Comparison of ENCODE assay signal across 23 cellular contexts in the genomic region with DNA sequence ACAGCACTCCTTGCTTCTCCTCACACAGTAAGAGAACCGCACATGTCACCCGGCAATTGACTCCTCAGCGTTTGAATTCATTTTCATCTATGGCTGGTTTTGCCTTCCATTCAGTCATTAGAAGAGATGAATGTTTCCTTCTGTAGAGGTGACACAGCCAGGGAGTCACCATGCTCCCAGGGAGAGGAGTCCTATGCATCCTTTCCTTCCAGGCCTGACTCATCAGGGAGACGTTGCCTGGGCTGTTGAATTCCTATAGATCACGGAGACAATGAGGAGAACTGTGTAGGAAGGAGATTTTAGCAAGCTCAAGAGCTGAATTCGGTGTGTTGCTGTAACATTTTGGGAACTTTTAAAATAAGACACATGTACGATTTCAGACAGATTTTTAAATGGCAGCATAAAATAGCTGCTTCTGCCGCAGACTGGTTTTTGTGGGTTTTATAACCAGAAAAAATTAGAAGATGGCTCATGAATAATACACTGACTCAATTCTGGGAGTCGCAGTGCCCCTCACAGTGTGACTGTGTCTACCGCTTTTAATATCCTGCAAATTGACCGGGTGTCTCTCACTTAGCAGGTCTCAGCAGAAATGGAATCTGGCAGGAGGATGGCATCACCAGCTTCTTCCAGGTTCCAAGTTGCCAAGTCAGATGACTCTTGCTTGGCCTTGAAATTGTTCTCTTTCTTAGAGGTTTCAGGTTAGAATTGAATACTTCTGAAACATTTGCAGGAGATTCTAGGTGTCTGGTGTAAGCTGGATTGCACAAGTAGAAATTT. TPM values are rescaled to one million over a fixed set of nuclear protein-coding genes. Genes with fewer than 3 reads are reported as not detected.
DNase-seq lines count a peak whose midpoint lies in the region; ATAC-seq, FAIRE-seq and TF ChIP-seq lines count a peak whose summit lies in the region.
"Had no signal": no experiment of that assay in that cellular context is flagged by ENCODE, and none has a peak within 500 bp of the region (broad histone marks: within the 10 kb centered on the region; RNA-seq: fewer than 3 reads in every experiment).

No MANE protein-coding gene starts in this region.

- no peak overlapping the region for H3K27ac ChIP-seq in keratinocyte (ENCODE audit: control insufficient read depth, insufficient read depth, low read length)
- H3K27ac ChIP-seq: HL-60, SJSA1, upper lobe of left lung had no signal

- H3K9me3 ChIP-seq in keratinocyte (ENCODE audit: control insufficient read depth, low read depth, low read length): no peaks in the 10 kb centered on the region
- H3K9me3 ChIP-seq: esophagus muscularis mucosa, SJSA1, upper lobe of left lung had no signal

- H3K79me2 ChIP-seq in keratinocyte (ENCODE audit: control insufficient read depth, insufficient read depth, low read length): no peaks in the 10 kb centered on the region

- ATAC-seq in activated naive CD8-positive, alpha-beta T cell treated with anti-CD3 and anti-CD28 coated beads, Interleukin-2, amount 50 U/mL, for 24 hours: no peak
- no peak for ATAC-seq in HG03025 (IDR thresholded peaks at IDR 0.05; ENCODE audit: low FRiP score, unreplicated experiment)
- ATAC-seq: left colon, WTC11 had no signal

- peak; percentile 9 for FAIRE-seq in keratinocyte (lab: Jason Lieb, UNC)

- H3K4me3 ChIP-seq in astrocyte of the spinal cord (ENCODE audit: low read depth, low read length): no peak overlapping the region
- H3K4me3 ChIP-seq in keratinocyte (ENCODE audit: control insufficient read depth in 2 of 3, extremely low read depth in 1 of 3, insufficient read depth in 2 of 3, low read depth in 1 of 3, low read length in 3 of 3): no peak overlapping the region
- H3K4me3 ChIP-seq: esophagus muscularis mucosa, SJSA1, upper lobe of left lung had no signal

- peaks cover 59% of the 10 kb centered on the region for H3K4me1 Mint-ChIP-seq in HFFc6 (ENCODE audit: low read depth)
- H3K4me1 Mint-ChIP-seq in activated naive CD8-positive, alpha-beta T cell treated with anti-CD3 and anti-CD28 coated beads, Interleukin-2, amount 50 U/mL, for 24 hours: peaks cover 4% of the 10 kb centered on the region

- peak overlapping the region; percentile 76 for H3K4me3 Mint-ChIP-seq in HFFc6
- no peak overlapping the region for H3K4me3 Mint-ChIP-seq in activated naive CD8-positive, alpha-beta T cell treated with anti-CD3 and anti-CD28 coated beads, Interleukin-2, amount 50 U/mL, for 24 hours
- H3K4me3 Mint-ChIP-seq: mesothelial cell of epicardium, nephron, WTC11 had no signal

- dilution Hi-C loops in keratinocyte (cut with MboI; ENCODE audit: extremely low pct_ligation_motif_present, low sequenced_read_pairs): no loop called here

- H3K36me3 ChIP-seq in keratinocyte (ENCODE audit: control insufficient read depth in 2 of 2, extremely low read depth in 1 of 2, insufficient read depth in 2 of 2, low read length in 2 of 2): no peaks in the 10 kb centered on the region
- H3K36me3 ChIP-seq: esophagus muscularis mucosa, SJSA1, upper lobe of left lung had no signal

- no peak overlapping the region for H3K9ac ChIP-seq in keratinocyte (ENCODE audit: control insufficient read depth, extremely low read depth, insufficient read depth, low read length)

- H3K27me3 ChIP-seq in keratinocyte (ENCODE audit: control insufficient read depth, extremely low read depth, insufficient read depth, low read length): no peaks in the 10 kb centered on the region
- H3K27me3 ChIP-seq: esophagus muscularis mucosa, SJSA1, upper lobe of left lung had no signal

- H3K4me2 ChIP-seq in keratinocyte (ENCODE audit: control insufficient read depth, extremely low read depth, insufficient read depth, low read depth, low read length): no peak overlapping the region

- H3K9me1 ChIP-seq in keratinocyte (ENCODE audit: control insufficient read depth, extremely low read depth, insufficient read depth, low read length): no peaks in the 10 kb centered on the region

- no peaks in the 10 kb centered on the region for H3K9me3 Mint-ChIP-seq in HFFc6
- H3K9me3 Mint-ChIP-seq in activated naive CD8-positive, alpha-beta T cell treated with anti-CD3 and anti-CD28 coated beads, Interleukin-2, amount 50 U/mL, for 24 hours: no peaks in the 10 kb centered on the region
- H3K9me3 Mint-ChIP-seq: mesothelial cell of epicardium, WTC11 had no signal

- H3K36me3 Mint-ChIP-seq in HFFc6 (ENCODE audit: low read depth): no peaks in the 10 kb centered on the region
- no peaks in the 10 kb centered on the region for H3K36me3 Mint-ChIP-seq in activated naive CD8-positive, alpha-beta T cell treated with anti-CD3 and anti-CD28 coated beads, Interleukin-2, amount 50 U/mL, for 24 hours (ENCODE audit: low read depth)
- H3K36me3 Mint-ChIP-seq: mesothelial cell of epicardium, WTC11 had no signal

- no peaks in the 10 kb centered on the region; the same call in 1 of the 2 replicates for H3K27me3 Mint-ChIP-seq in HFFc6 (ENCODE audit: insufficient read depth)
- H3K27me3 Mint-ChIP-seq in activated naive CD8-positive, alpha-beta T cell treated with anti-CD3 and anti-CD28 coated beads, Interleukin-2, amount 50 U/mL, for 24 hours: no peaks in the 10 kb centered on the region

- no peak overlapping the region for H2AFZ ChIP-seq in keratinocyte (ENCODE audit: control insufficient read depth, low read length)

- peaks cover 5% of the 10 kb centered on the region for H3K4me1 ChIP-seq in keratinocyte (ENCODE audit: control insufficient read depth, extremely low read depth, insufficient read depth, low read length)
- H3K4me1 ChIP-seq: upper lobe of left lung had no signal

- TF ChIP-seq CTCF in HFFc6 (IDR thresholded peaks at IDR 0.05) (no peak), astrocyte of the spinal cord (IDR thresholded peaks at IDR 0.05; ENCODE audit: low read depth, low read length) (no peak), keratinocyte (optimal IDR thresholded peaks at IDR 0.05 in 1 of 3, IDR thresholded peaks at IDR 0.05 in 1 of 3, conservative IDR thresholded peaks at IDR 0.05 in 1 of 3; ENCODE audit: extremely low read depth in 1 of 3, insufficient read depth in 2 of 3, low read length in 3 of 3) (no peak)

- DNase-seq in HFFc6 (peak; percentile 72), astrocyte of the spinal cord (ENCODE audit: low read depth, low spot score) (peak; percentile 33), keratinocyte (ENCODE audit: low read depth, low spot score) (no peak), COLO668 (lab: John Stamatoyannopoulos, UW; ENCODE audit: unreplicated experiment) (no peak)
- DNase-seq in activated naive CD8-positive, alpha-beta T cell treated with anti-CD3 and anti-CD28 coated beads, Interleukin-2, amount 50 U/mL, for 24 hours: no peak
- DNase-seq in effector CD8-positive, alpha-beta T cell (lab: John Stamatoyannopoulos, UW): no peak
- DNase-seq: activated CD4-positive, alpha-beta T cell treated with anti-CD3 and anti-CD28 coated beads, Interleukin-2, amount 50 U/mL, for 4 hours; activated gamma-delta T cell; central memory CD4-positive, alpha-beta T cell; effector CD4-positive, alpha-beta T cell; left colon; NCI-H774; OCI-M1; stimulated activated CD4-positive, alpha-beta T cell treated with anti-CD3 and anti-CD28 coated beads, Interleukin-4, amount 100 ng/mL, for 4 hours; upper lobe of left lung had no signal

- peak overlapping the region; percentile 85 for H3K27ac Mint-ChIP-seq in HFFc6
- H3K27ac Mint-ChIP-seq in activated naive CD8-positive, alpha-beta T cell treated with anti-CD3 and anti-CD28 coated beads, Interleukin-2, amount 50 U/mL, for 24 hours: no peak overlapping the region
- H3K27ac Mint-ChIP-seq: mesothelial cell of epicardium, nephron, progenitor cell of endocrine pancreas, WTC11 had no signal

- H4K20me1 ChIP-seq in keratinocyte (ENCODE audit: control insufficient read depth, extremely low read depth, insufficient read depth, low read length): no peaks in the 10 kb centered on the region

- in situ Hi-C loops in astrocyte of the spinal cord (cut with HindIII; ENCODE audit: low sequenced_read_pairs): no loop called here

RNA-seq across cellular contexts. Expression of gene CLMP, which starts 44.5 kb away (rescaled TPM):
- 100 to 1,000 TPM; 126 to 201 (median 138) TPM for total RNA-seq in HFFc6 (2021; fragmentation: NEBNext Ultra II Directional; extraction: Animal tissue kit (Norgen Biotek cat#: 25700))
- polyA plus RNA-seq in keratinocyte: 2.7 to 5.4 TPM (median 3.1 TPM) in 3 replicates
- polyA plus RNA-seq in keratinocyte (2011; ENCODE audit: low read depth): 7.0 TPM
- polyA plus RNA-seq in keratinocyte (2011; cell fraction: cytosol; rRNA removed): 1.7 and 2.8 TPM in 2 replicates
- polyA plus RNA-seq in keratinocyte (2011; cell fraction: nucleus; rRNA removed): 2.2 and 4.6 TPM in 2 replicates
- 1.8 and 2.8 TPM in 2 replicates for polyA plus RNA-seq in keratinocyte (2012; ENCODE audit: low replicate concordance)
- polyA minus RNA-seq in keratinocyte: 6.3 to 11.2 TPM (median 9.6 TPM) in 3 replicates
- polyA minus RNA-seq in keratinocyte (2011; cell fraction: cytosol; rRNA and poly(A)+ RNA removed): 2.5 TPM
- polyA minus RNA-seq in keratinocyte (2011; cell fraction: nucleus; rRNA and poly(A)+ RNA removed): 1.9 and 5.5 TPM in 2 replicates

Comparison
In these comparisons a context has a peak if more than half of its experiments do, and no peak if none do; other contexts are left out.
1. DNase-seq: peak in HFFc6 (single experiment) and astrocyte of the spinal cord (single experiment); none in keratinocyte (single experiment), activated naive CD8-positive, alpha-beta T cell treated with anti-CD3 and anti-CD28 coated beads, Interleukin-2, amount 50 U/mL, for 24 hours (single experiment), effector CD8-positive, alpha-beta T cell (single experiment) and COLO668 (single experiment).